Comparison of ENCODE assay signal across 1 cellular context in genomic region chr1:240768979-240769378, GRCh38.
TF ChIP-seq lines count a peak whose summit lies in the region.

No MANE protein-coding gene starts in this region.

TF ChIP-seq in GM23338, 12 proteins besides CTCF, POLR2A, EP300 and RAD21:
- TF ChIP-seq ZNF462 (CRISPR knock-in tag; IDR thresholded peaks at IDR 0.05) (no peak), ZNF331 (CRISPR knock-in tag; IDR thresholded peaks at IDR 0.05; ENCODE audit: low read depth) (no peak), POLR2AphosphoS5 (IDR thresholded peaks at IDR 0.05; ENCODE audit: low read depth) (no peak), EZH2 (IDR thresholded peaks at IDR 0.05; ENCODE audit: low read depth, unreplicated experiment) (no peak), EZH2phosphoT487 (IDR thresholded peaks at IDR 0.05; ENCODE audit: unreplicated experiment) (no peak)
